24 cellular contexts compared by ENCODE assay signal in the genomic region with DNA sequence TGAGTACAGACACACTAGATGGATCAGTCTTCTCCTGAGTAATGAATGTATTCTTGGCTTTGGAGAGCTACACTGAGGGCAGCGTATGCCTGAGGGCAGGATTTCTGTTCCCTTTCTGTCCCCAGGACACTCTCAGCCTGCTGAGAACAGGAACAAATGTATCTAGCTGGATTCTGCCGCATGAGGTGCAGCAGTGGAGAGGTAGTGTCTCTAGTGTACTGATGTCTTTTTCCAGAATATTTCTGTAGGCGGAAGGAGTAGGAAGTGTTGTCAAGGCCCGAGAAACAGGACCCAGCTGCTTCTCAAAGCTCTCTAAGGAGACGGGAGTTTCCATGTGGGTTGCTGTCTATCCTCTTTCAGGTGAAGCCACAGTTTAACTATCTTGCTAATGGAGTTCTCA.
"Had no signal": no experiment of that assay in that cellular context is flagged by ENCODE, and none has a peak within 500 bp of the region (broad histone marks: within the 10 kb centered on the region; RNA-seq: fewer than 3 reads in every experiment).

No MANE protein-coding gene starts in this region.

- DNase-seq: activated B cell treated with CpG ODN at 0.5 μM for 24 hours; activated CD4-positive, alpha-beta memory T cell treated with anti-CD3 and anti-CD28 coated beads, Interleukin-2, amount 10 ng/mL, durations not matched to agents 7 days and 5 days; activated CD4-positive, alpha-beta T cell treated with anti-CD3 and anti-CD28 coated beads for 48 hours; activated gamma-delta T cell; body of pancreas; effector memory CD4-positive, alpha-beta T cell; islet precursor cell; left colon; psoas muscle; right lobe of liver; stimulated activated CD4-positive, alpha-beta T cell treated with anti-CD3 and anti-CD28 coated beads, Interleukin-1b, Interleukin-23, amount 100 ng/mL, for 48 hours; substantia nigra; SW 1271; T-helper 17 cell; tibial artery had no signal

- H3K4me1 ChIP-seq: body of pancreas, psoas muscle, right lobe of liver, tibial artery had no signal

- H3K36me3 Mint-ChIP-seq: activated naive CD4-positive, alpha-beta T cell treated with anti-CD3 and anti-CD28 coated beads, Interleukin-2, amount 50 U/mL, for 24 hours had no signal

- H3K27me3 ChIP-seq: body of pancreas, cardiac muscle cell, right lobe of liver, tibial artery had no signal

- H3K4me3 Mint-ChIP-seq: activated B cell treated with CpG ODN at 0.5 μM for 24 hours; activated CD4-positive, alpha-beta memory T cell treated with anti-CD3 and anti-CD28 coated beads, Interleukin-2, amount 10 ng/mL, durations not matched to agents 7 days and 5 days; activated naive CD4-positive, alpha-beta T cell treated with anti-CD3 and anti-CD28 coated beads, Interleukin-2, amount 50 U/mL, for 24 hours; stimulated activated naive CD8-positive, alpha-beta T cell treated with anti-CD3 and anti-CD28 coated beads, Interleukin-15, Interleukin-2, amounts not matched to agents 100 ng/mL and 50 ng/mL, for 24 hours; T-helper 17 cell had no signal

- H3K4me1 Mint-ChIP-seq: activated B cell treated with CpG ODN at 0.5 μM for 24 hours; activated CD4-positive, alpha-beta memory T cell treated with anti-CD3 and anti-CD28 coated beads, Interleukin-2, amount 10 ng/mL, durations not matched to agents 7 days and 5 days; activated naive CD4-positive, alpha-beta T cell treated with anti-CD3 and anti-CD28 coated beads, Interleukin-2, amount 50 U/mL, for 24 hours; T-helper 17 cell had no signal

- H3K27me3 Mint-ChIP-seq: activated B cell treated with CpG ODN at 0.5 μM for 24 hours had no signal

- H3K9me3 Mint-ChIP-seq: activated B cell treated with CpG ODN at 0.5 μM for 24 hours; activated CD4-positive, alpha-beta memory T cell treated with anti-CD3 and anti-CD28 coated beads, Interleukin-2, amount 10 ng/mL, durations not matched to agents 7 days and 5 days; activated naive CD4-positive, alpha-beta T cell treated with anti-CD3 and anti-CD28 coated beads, Interleukin-2, amount 50 U/mL, for 24 hours had no signal

- H3K27ac Mint-ChIP-seq: activated B cell treated with CpG ODN at 0.5 μM for 24 hours; activated CD4-positive, alpha-beta memory T cell treated with anti-CD3 and anti-CD28 coated beads, Interleukin-2, amount 10 ng/mL, durations not matched to agents 7 days and 5 days; activated naive CD4-positive, alpha-beta T cell treated with anti-CD3 and anti-CD28 coated beads, Interleukin-2, amount 50 U/mL, for 24 hours; stimulated activated naive CD8-positive, alpha-beta T cell treated with anti-CD3 and anti-CD28 coated beads, Interleukin-15, Interleukin-2, amounts not matched to agents 100 ng/mL and 50 ng/mL, for 24 hours; T-helper 17 cell had no signal

- H3K27ac ChIP-seq: body of pancreas, cardiac muscle cell, psoas muscle, right lobe of liver, SK-N-MC, skin epidermis, tibial artery had no signal

- FAIRE-seq: endothelial cell of umbilical vein, frontal cortex had no signal

- ATAC-seq: body of pancreas, esophagus mucosa, left colon, psoas muscle, right lobe of liver, T-helper 17 cell had no signal

- H3K9me3 ChIP-seq: body of pancreas, right lobe of liver, tibial artery had no signal

- H3K36me3 ChIP-seq: cardiac muscle cell, right lobe of liver, tibial artery had no signal

- H3K4me3 ChIP-seq: body of pancreas, cardiac muscle cell, lung, psoas muscle, right lobe of liver, SK-N-MC, skin epidermis, tibial artery had no signal
